8 cellular contexts compared by ENCODE assay signal in genomic region chr19:7069042-7069903, GRCh38. TPM values are rescaled to one million over a fixed set of nuclear protein-coding genes. Genes with fewer than 3 reads are reported as not detected.
DNase-seq lines count a peak whose midpoint lies in the region; ATAC-seq and TF ChIP-seq lines count a peak whose summit lies in the region.

TSS of gene ZNF557 (plus strand) at chr19:7069703. CDS start at chr19:7075075, 5,372 bp downstream.

- H3K4me3 Mint-ChIP-seq in activated B cell treated with CpG ODN at 0.5 μM for 24 hours, result peak within 1 kb of the TSS; percentile 93

- DNase-seq in AG09309 (ENCODE audit: low read depth) (peak; percentile 82), NCI-H345 (lab: John Stamatoyannopoulos, UW) (peak; percentile 97), activated B cell treated with CpG ODN at 0.5 μM for 24 hours (peak; percentile 95), caudate nucleus (lab: John Stamatoyannopoulos, UW) (peak; percentile 84 to 99 (median 95)), inferior parietal cortex (ENCODE audit: extremely low spot score) (peak; percentile 93), spleen (peak; percentile 100)

- CTCF ChIA-PET in activated B cell treated with CpG ODN at 0.5 μM for 24 hours (lab: Charles Lee), result interaction anchor here (1.1 to 1.2 kb wide), 2 partner anchors 272 to 276 kb away, joined by 3 to 6 read pairs; no protein-coding TSS in a partner anchor

- H3K27ac ChIP-seq in caudate nucleus (ENCODE audit: low read depth, low read length), result peak within 1 kb of the TSS; percentile 86
- H3K27ac ChIP-seq in spleen, result peak within 1 kb of the TSS; percentile 89 to 97 (median 92)

- H3K4me1 ChIP-seq in spleen, result peaks cover 6 to 24% (median 16%) of the 10 kb centered on the region in 6 donors

- H3K4me3 ChIP-seq in AG09309 (ENCODE audit: control insufficient read depth, low read depth, low read length) (peak within 1 kb of the TSS; percentile 100), spleen (peak within 1 kb of the TSS; percentile 85 to 100 (median 98))

- ATAC-seq in GM19023 (IDR thresholded peaks at IDR 0.05; ENCODE audit: unreplicated experiment) (peak; percentile 94), HG03196 (IDR thresholded peaks at IDR 0.05; ENCODE audit: unreplicated experiment) (peak; percentile 91), activated B cell treated with CpG ODN at 0.5 μM for 24 hours (ENCODE audit: low read depth) (peak; percentile 99)

- TF ChIP-seq CTCF in AG09309 (IDR thresholded peaks at IDR 0.05; ENCODE audit: control insufficient read depth, insufficient read depth, low read depth, low read length, missing control alignments) (no peak), activated B cell treated with CpG ODN at 0.5 μM for 24 hours (IDR thresholded peaks at IDR 0.05) (no peak), spleen (IDR thresholded peaks at IDR 0.05 in 8 of 11, conservative IDR thresholded peaks at IDR 0.05 in 3 of 11) (peak in 1 of 11 experiments; percentile 15)

- peak in 1 of 3 donors; percentile 45 for TF ChIP-seq POLR2A in spleen (IDR thresholded peaks at IDR 0.05)

- peaks cover 32% of the 10 kb centered on the region for H3K36me3 Mint-ChIP-seq in activated B cell treated with CpG ODN at 0.5 μM for 24 hours (ENCODE audit: low read depth)

- H3K9me3 Mint-ChIP-seq in activated B cell treated with CpG ODN at 0.5 μM for 24 hours, result peaks cover 2% of the 10 kb centered on the region

- POLR2A ChIA-PET in activated B cell treated with CpG ODN at 0.5 μM for 24 hours (lab: Charles Lee), result interaction anchor here (0.5 to 2.3 kb wide), 29 partner anchors 9 to 1446 kb away, joined by 3 to 45 read pairs (median 4); partner anchors contain the start of genes ARHGEF18, KHSRP, MCOLN1 and NDUFA7

- WGBS in spleen, 5 donors, result 1% methylated on average over 40 to 56 of the region's 56 CpGs

- intact Hi-C loops in activated B cell treated with CpG ODN at 0.5 μM for 24 hours (cut with micrococcal nuclease) (loop anchor here (1.0 kb wide), 1 partner anchor 30 kb away; no protein-coding TSS in a partner anchor), spleen (cut with DNase I; ENCODE audit: low total_unique reads) (no loop called here)

- H3K4me1 Mint-ChIP-seq in activated B cell treated with CpG ODN at 0.5 μM for 24 hours, result peaks cover 17% of the 10 kb centered on the region

- H3K27ac Mint-ChIP-seq in activated B cell treated with CpG ODN at 0.5 μM for 24 hours, result peak within 1 kb of the TSS; percentile 92

- H3K27me3 ChIP-seq in spleen (replicated peaks in 1 of 7), result no peaks in the 10 kb centered on the region

- H3K27me3 Mint-ChIP-seq in activated B cell treated with CpG ODN at 0.5 μM for 24 hours, result no peaks in the 10 kb centered on the region

- H3K9me3 ChIP-seq in spleen, result peaks cover 0 to 6% (median 0%) of the 10 kb centered on the region in 8 donors

- peaks cover 0 to 39% (median 35%) of the 10 kb centered on the region in 6 donors for H3K36me3 ChIP-seq in spleen

RNA-seq across cellular contexts. Expression of gene ZNF557, which starts in this region (rescaled TPM):
- total RNA-seq in activated B cell treated with CpG ODN at 0.5 μM for 24 hours (21.8 and 22.6 TPM in 2 replicates), spleen (10 to 100 TPM; 12.0 to 20.8 (median 15.1) TPM)
- polyA plus RNA-seq in spleen, result 1 to 10 TPM; 1.1 to 4.6 (median 1.7) TPM

Comparison
In these comparisons a context has a peak if more than half of its experiments do, and no peak if none do; other contexts are left out.
1. Peak in every context shown above with its lines: DNase-seq, ATAC-seq, H3K4me3 ChIP-seq and H3K27ac ChIP-seq.